8 cellular contexts compared by ENCODE assay signal in the genomic region with DNA sequence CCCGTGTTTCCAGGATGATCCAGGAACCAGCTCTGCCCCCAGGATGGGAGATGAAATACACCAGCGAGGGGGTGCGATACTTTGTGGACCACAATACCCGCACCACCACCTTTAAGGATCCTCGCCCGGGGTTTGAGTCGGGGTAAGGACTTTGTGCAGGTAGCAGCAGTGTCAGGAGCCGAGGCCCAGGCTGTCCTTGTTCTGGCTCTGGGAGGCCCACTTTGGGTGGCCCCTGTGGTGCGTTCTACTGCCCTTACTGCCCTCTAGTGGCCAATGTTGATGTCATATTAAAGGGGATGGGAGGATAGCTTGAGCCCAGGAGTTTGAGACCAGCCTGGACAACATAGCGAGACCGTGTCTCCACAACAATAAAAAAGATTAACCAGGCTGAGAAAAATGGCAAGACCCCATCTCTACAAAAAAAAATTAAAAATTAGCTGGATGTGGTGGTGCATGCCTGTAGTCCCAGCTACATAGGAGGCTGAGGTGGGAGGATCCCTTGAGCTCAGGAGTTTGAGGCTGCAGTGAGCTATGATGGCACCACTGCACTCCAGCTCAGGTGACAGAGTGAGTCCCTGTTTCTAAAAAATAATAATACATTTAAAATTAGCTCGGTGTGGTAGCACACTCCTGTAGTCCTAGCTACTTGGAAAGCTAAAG. TPM values are rescaled to one million over a fixed set of nuclear protein-coding genes. Genes with fewer than 3 reads are reported as not detected.
DNase-seq lines count a peak whose midpoint lies in the region; ATAC-seq and TF ChIP-seq lines count a peak whose summit lies in the region.

No MANE protein-coding gene starts in this region.

- no peaks in the 10 kb centered on the region for H3K4me1 ChIP-seq in left lung

- H3K27ac ChIP-seq in VCaP = no peak overlapping the region
- H3K27ac ChIP-seq in cingulate gyrus (ENCODE audit: low read depth, low read length) = peak overlapping the region; percentile 67
- H3K27ac ChIP-seq in left lung = no peak overlapping the region

- H3K9me3 ChIP-seq in left lung = no peaks in the 10 kb centered on the region

- intact Hi-C loops in left lung (cut with DNase I) = no loop called here

- ATAC-seq in left lung (peak; percentile 87), HG03045 (IDR thresholded peaks at IDR 0.05; ENCODE audit: unreplicated experiment) (no peak)

- peak; percentile 29 to 69 for DNase-seq in SHP77 (lab: John Stamatoyannopoulos, UW)
- no peak for DNase-seq in SHP77 treated with DMSO at 0.1 percent for 48 hours (lab: John Stamatoyannopoulos, UW)
- peak; percentile 63 for DNase-seq in M059J (ENCODE audit: low read depth)
- no peak for DNase-seq in left lung
- peak; percentile 10 for DNase-seq in stimulated activated CD8-positive, alpha-beta memory T cell treated with anti-CD3 and anti-CD28 coated beads, Interleukin-12 subunit alpha, Interleukin-12 subunit beta, amount 100 ng/mL, for 4 hours (ENCODE audit: low read depth)

- H3K36me3 ChIP-seq in left lung = peaks cover 0 to 87% of the 10 kb centered on the region in 2 donors

- no peak overlapping the region for H3K4me3 ChIP-seq in left lung

- H3K27me3 ChIP-seq in left lung = no peaks in the 10 kb centered on the region

- TF ChIP-seq CTCF in VCaP (conservative IDR thresholded peaks at IDR 0.05) (peak; percentile 76), left lung (IDR thresholded peaks at IDR 0.05) (peak; percentile 65 to 80)

RNA-seq across cellular contexts. Expression of gene CLEC18A, which starts 20.9 kb away (rescaled TPM):
- 0.05 TPM in 1 of 2 replicates, not detected in the other for total RNA-seq in M059J (2014; rRNA removed; shearing (Covaris generic))
- total RNA-seq in left lung = 1 to 10 TPM; 1.8 to 2.6 TPM

Comparison
In these comparisons a context has a peak if more than half of its experiments do, and no peak if none do; other contexts are left out.
1. DNase-seq: peak in SHP77 (2 of 2), M059J (single experiment) and stimulated activated CD8-positive, alpha-beta memory T cell treated with anti-CD3 and anti-CD28 coated beads, Interleukin-12 subunit alpha, Interleukin-12 subunit beta, amount 100 ng/mL, for 4 hours (single experiment); none in SHP77 treated with DMSO at 0.1 percent for 48 hours (single experiment) and left lung (0 of 2).